In genomic region chr1:237507005-237507404, GRCh38 we compare ENCODE assay signal across 1 cellular context.
TF ChIP-seq lines count a peak whose summit lies in the region.

No MANE protein-coding gene starts in this region.

TF ChIP-seq in GM12878, 131 proteins besides CTCF, POLR2A, EP300 and RAD21 (continued from another document):
- TF ChIP-seq TCF12 (IDR thresholded peaks at IDR 0.05; ENCODE audit: low read depth, low read length) (no peak), IRF4 (IDR thresholded peaks at IDR 0.05; ENCODE audit: low read depth, low read length) (0 out of 2 replicates have a peak, but pooled peaks have one; percentile 38), STAT3 (IDR thresholded peaks at IDR 0.05; ENCODE audit: low read depth, low read length) (no peak), CBFB (IDR thresholded peaks at IDR 0.05; ENCODE audit: low read depth) (no peak), KDM1A (IDR thresholded peaks at IDR 0.05; ENCODE audit: borderline replicate concordance) (no peak), ELK1 (IDR thresholded peaks at IDR 0.05; ENCODE audit: low read depth, low read length) (no peak), YY1 (IDR thresholded peaks at IDR 0.05; ENCODE audit: low read depth, low read length) (no peak), E2F8 (IDR thresholded peaks at IDR 0.05; ENCODE audit: low read depth, partially characterized antibody) (no peak), CEBPZ (IDR thresholded peaks at IDR 0.05; ENCODE audit: low read depth, low read length) (no peak), BRCA1 (IDR thresholded peaks at IDR 0.05; ENCODE audit: low read depth, low read length) (no peak), ASH2L (IDR thresholded peaks at IDR 0.05; ENCODE audit: borderline replicate concordance, low read depth) (no peak), NR2C2 (IDR thresholded peaks at IDR 0.05; ENCODE audit: borderline replicate concordance, control insufficient read depth, insufficient read length, low read depth) (no peak), NBN (IDR thresholded peaks at IDR 0.05) (no peak), MEF2A (IDR thresholded peaks at IDR 0.05; ENCODE audit: insufficient read depth, low read depth, low read length) (0 out of 2 replicates have a peak, but pooled peaks have one; percentile 13), MLLT1 (IDR thresholded peaks at IDR 0.05) (no peak), IKZF1 (conservative IDR thresholded peaks at IDR 0.05) (no peak; the same call in 1 of the 2 replicates), ZNF217 (IDR thresholded peaks at IDR 0.05) (peak; percentile 63; the same call in 1 of the 2 replicates), NRF1 (conservative IDR thresholded peaks at IDR 0.05; ENCODE audit: low read depth, low read length) (no peak), ZNF592 (IDR thresholded peaks at IDR 0.05) (no peak), CHD4 (IDR thresholded peaks at IDR 0.05) (no peak), ZZZ3 (IDR thresholded peaks at IDR 0.05; ENCODE audit: control insufficient read depth, insufficient read length, low read depth) (no peak), MYC (IDR thresholded peaks at IDR 0.05; ENCODE audit: insufficient read depth, insufficient read length, insufficient replicate concordance, low read length, severe bottlenecking) (no peak), ESRRA (IDR thresholded peaks at IDR 0.05; ENCODE audit: low read length) (no peak), GABPA (IDR thresholded peaks at IDR 0.05; ENCODE audit: low read depth) (0 out of 2 replicates have a peak, but pooled peaks have one; percentile 11)
